In the genomic region with DNA sequence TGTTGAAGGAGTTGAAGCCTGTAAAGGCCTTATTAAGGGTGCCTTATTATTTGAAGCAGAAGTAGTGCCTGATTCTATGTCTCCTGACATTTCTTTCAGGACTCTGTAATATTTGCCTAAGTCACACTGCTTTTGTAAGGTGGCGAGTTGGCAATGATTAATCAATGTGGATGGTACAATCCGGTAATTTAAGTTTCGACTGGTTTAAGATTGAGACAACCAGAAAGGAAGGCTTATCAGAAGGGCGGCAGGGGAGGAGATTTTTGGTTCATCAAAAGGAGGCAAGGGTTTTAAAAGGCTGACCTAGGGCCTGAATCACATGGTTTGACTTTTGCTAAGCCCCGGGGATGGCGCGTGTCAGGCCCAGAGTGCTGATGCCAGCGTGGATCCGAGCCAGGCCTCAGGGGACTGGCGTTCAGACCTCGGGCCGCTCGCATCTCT, we compare ENCODE assay signal across 8 cellular contexts. TPM values are rescaled to one million over a fixed set of nuclear protein-coding genes. Genes with fewer than 3 reads are reported as not detected.
DNase-seq lines count a peak whose midpoint lies in the region; FAIRE-seq and TF ChIP-seq lines count a peak whose summit lies in the region.

No MANE protein-coding gene starts in this region.

- H2AK5ac ChIP-seq in H1 (ENCODE audit: low read depth, low read length) (no peak overlapping the region), neuronal stem cell (ENCODE audit: low read depth, low read length) (no peak overlapping the region)

- WGBS in H1 (ENCODE audit: extremely low coverage in 1 of 2, insufficient coverage in 1 of 2, insufficient read length in 1 of 2, insufficient replicate concordance in 2 of 2, low coverage in 1 of 2, low lambda C conversion rate in 2 of 2, missing lambda C conversion rate in 1 of 2), 2 experiments = 33% methylated on average over 13 of the region's 13 CpGs; no CpG with 5 or more reads in 1 of the 2 experiments
- no CpG with 5 or more reads among the region's 13 CpGs for WGBS in neuronal stem cell (ENCODE audit: extremely low coverage in 2 of 2, insufficient read length in 2 of 2, insufficient replicate concordance in 1 of 2), 2 donors

- no peak for TF ChIP-seq CTCF in C4-2B (conservative IDR thresholded peaks at IDR 0.05)
- TF ChIP-seq CTCF in MM.1S (IDR thresholded peaks at IDR 0.05; ENCODE audit: low read length) = no peak
- TF ChIP-seq CTCF in H1 (IDR thresholded peaks at IDR 0.05; ENCODE audit: control extremely low read depth in 1 of 3, insufficient read depth in 1 of 3, low read depth in 1 of 3, low read length in 3 of 3) = no peak

- peaks cover 2% of the 10 kb centered on the region; the same call in 1 of the 2 replicates for H3F3A ChIP-seq in MM.1S (ENCODE audit: insufficient read depth, low read length)

- H2BK15ac ChIP-seq in H1 (ENCODE audit: low read length) = no peak overlapping the region
- H2BK15ac ChIP-seq in neuronal stem cell (ENCODE audit: low read length) = peak overlapping the region; percentile 40

- CTCF ChIA-PET in H1 (lab: Charles Lee; ENCODE audit: partially characterized antibody) = interaction anchor here (1.5 to 1.6 kb wide), 2 partner anchors 40 to 49 kb away, joined by 4 to 9 read pairs; no protein-coding TSS in a partner anchor

- H3K4me1 ChIP-seq in MM.1S (ENCODE audit: low read length) (peaks cover 21% of the 10 kb centered on the region), H1 (replicated peaks in 1 of 4; ENCODE audit: control insufficient read depth in 3 of 4, insufficient read depth in 4 of 4, low read length in 3 of 4) (peaks cover 0 to 7% (median 3%) of the 10 kb centered on the region in 4 experiments; a peak in 4 of 7 replicates), neuronal stem cell (ENCODE audit: control insufficient read depth in 2 of 2, insufficient read depth in 1 of 2, low read depth in 1 of 2, low read length in 2 of 2) (peaks cover 0 to 12% of the 10 kb centered on the region in 2 donors)

- no peak for TF ChIP-seq RAD21 in H1 (IDR thresholded peaks at IDR 0.05 in 1 of 2, conservative IDR thresholded peaks at IDR 0.05 in 1 of 2; ENCODE audit: low read depth in 2 of 2, low read length in 2 of 2)

- peak overlapping the region; percentile 64 for H3K4me2 ChIP-seq in MM.1S (ENCODE audit: low read depth, low read length)
- peak overlapping the region; percentile 93 to 94 for H3K4me2 ChIP-seq in H1 (ENCODE audit: insufficient read depth in 1 of 2, low read depth in 2 of 2, low read length in 2 of 2)
- peak overlapping the region; percentile 85 for H3K4me2 ChIP-seq in neuronal stem cell (ENCODE audit: insufficient read depth, low read length, poor library complexity, severe bottlenecking)

- peak overlapping the region; percentile 92 for H4K5ac ChIP-seq in H1 (ENCODE audit: insufficient read length, low read depth, low read length)

- no peak overlapping the region for H3K23ac ChIP-seq in H1 (ENCODE audit: insufficient read length)
- H3K23ac ChIP-seq in neuronal stem cell (ENCODE audit: low read depth, low read length, poor library complexity) = peak overlapping the region; percentile 67

- H3K18ac ChIP-seq in H1 (ENCODE audit: extremely low read depth, low read length) (no peak overlapping the region; the same call in 1 of the 2 replicates), neuronal stem cell (ENCODE audit: low read length) (peak overlapping the region; percentile 95)

- H3K4ac ChIP-seq in H1 (replicated peaks; ENCODE audit: insufficient read length, low read depth, low read length) (no peak overlapping the region), neuronal stem cell (ENCODE audit: low read length) (no peak overlapping the region)

- H3K27ac ChIP-seq in C4-2B (peak overlapping the region; percentile 88), MM.1S (ENCODE audit: low read length) (peak overlapping the region; percentile 69; the same call in 1 of the 2 replicates), H1 (ENCODE audit: low read depth, low read length) (no peak overlapping the region), neuronal stem cell (replicated peaks; ENCODE audit: low read length) (no peak overlapping the region)

- H2BK12ac ChIP-seq in H1 (ENCODE audit: low read depth, low read length) = 0 out of 2 replicates have a peak overlapping the region, but pooled peaks have one; percentile 2
- peak overlapping the region; percentile 14 for H2BK12ac ChIP-seq in neuronal stem cell (ENCODE audit: low read length)

- no peaks in the 10 kb centered on the region for H3K9me3 ChIP-seq in MM.1S (replicated peaks; ENCODE audit: insufficient read depth, low read length)
- no peaks in the 10 kb centered on the region for H3K9me3 ChIP-seq in H1 (ENCODE audit: insufficient read depth in 2 of 2, low read depth in 1 of 2, low read length in 1 of 2)
- H3K9me3 ChIP-seq in neuronal stem cell (replicated peaks in 1 of 2; ENCODE audit: control insufficient read depth in 2 of 2, insufficient read depth in 1 of 2, low read depth in 1 of 2, low read length in 2 of 2) = no peaks in the 10 kb centered on the region

- H2BK20ac ChIP-seq in H1 (ENCODE audit: low read length) = no peak overlapping the region

- H3K9me2 ChIP-seq in MM.1S (replicated peaks; ENCODE audit: insufficient read depth, low read length) = no peaks in the 10 kb centered on the region

- no peak for TF ChIP-seq EP300 in H1 (IDR thresholded peaks at IDR 0.05; ENCODE audit: borderline replicate concordance in 1 of 2, low read depth in 2 of 2, low read length in 2 of 2)

- H3K23me2 ChIP-seq in H1 (ENCODE audit: low read depth, low read length) = peaks cover 7% of the 10 kb centered on the region

- H4K20me1 ChIP-seq in MM.1S (ENCODE audit: insufficient read depth, low read length) (no peaks in the 10 kb centered on the region), H1 (replicated peaks in 1 of 2; ENCODE audit: control insufficient read depth in 1 of 2, insufficient read depth in 2 of 2, low read length in 2 of 2) (peaks cover 0 to 2% of the 10 kb centered on the region in 2 experiments)

- H3K79me1 ChIP-seq in H1 (ENCODE audit: low read depth, low read length) = no peaks in the 10 kb centered on the region; the same call in 1 of the 2 replicates
- no peaks in the 10 kb centered on the region for H3K79me1 ChIP-seq in neuronal stem cell (ENCODE audit: low read depth, low read length)

- POLR2A ChIA-PET in H1 (lab: Charles Lee; ENCODE audit: partially characterized antibody) = interaction anchor here (0.5 to 1.9 kb wide), 7 partner anchors 11 to 154 kb away, joined by 3 to 7 read pairs (median 3); a partner anchor contains a TSS

- H3K14ac ChIP-seq in H1 (ENCODE audit: insufficient read length) (no peak overlapping the region), neuronal stem cell (ENCODE audit: low read length) (no peak overlapping the region)

- H2AFZ ChIP-seq in MM.1S (ENCODE audit: low read length) (peak overlapping the region; percentile 80), H1 (ENCODE audit: low read length) (peak overlapping the region; percentile 99; the same call in 1 of the 2 replicates), neuronal stem cell (ENCODE audit: low read length) (peak overlapping the region; percentile 97)

- H3K9ac ChIP-seq in MM.1S (ENCODE audit: low read length) (peak overlapping the region; percentile 73), H1 (replicated peaks in 1 of 4; ENCODE audit: extremely low read depth in 1 of 4, low read depth in 3 of 4, low read length in 3 of 4) (peak overlapping the region in 3 of 4 experiments; percentile 62 to 91 (median 86); a peak in 6 of 7 replicates), neuronal stem cell (ENCODE audit: low read depth, low read length, poor library complexity) (peak overlapping the region; percentile 83)

- H4K91ac ChIP-seq in H1 (replicated peaks; ENCODE audit: insufficient read length, low read length) (peak overlapping the region; percentile 15), neuronal stem cell (ENCODE audit: low read depth, low read length, poor library complexity) (no peak overlapping the region)

- TF ChIP-seq POLR2A in H1 (IDR thresholded peaks at IDR 0.05; ENCODE audit: control extremely low read depth in 1 of 2, low read depth in 2 of 2, low read length in 2 of 2) = peak in 1 of 2 experiments; percentile 23; a peak in 1 of 3 replicates

- peak overlapping the region; percentile 74 for H4K8ac ChIP-seq in H1 (ENCODE audit: extremely low read depth, insufficient read depth, low read length)
- no peak overlapping the region for H4K8ac ChIP-seq in neuronal stem cell (ENCODE audit: low read depth, low read length)

- no peak for FAIRE-seq in H1 (lab: Jason Lieb, UNC)

- no peaks in the 10 kb centered on the region for H3K36me3 ChIP-seq in MM.1S (replicated peaks; ENCODE audit: insufficient read depth, low read length)
- H3K36me3 ChIP-seq in H1 (ENCODE audit: control insufficient read depth in 2 of 4, insufficient read depth in 4 of 4, low read length in 3 of 4) = no peaks in the 10 kb centered on the region
- H3K36me3 ChIP-seq in neuronal stem cell (replicated peaks in 1 of 2; ENCODE audit: control insufficient read depth in 2 of 2, insufficient read depth in 2 of 2, low read length in 2 of 2) = no peaks in the 10 kb centered on the region

- H3K4me3 ChIP-seq in MM.1S (ENCODE audit: low read length) (peak overlapping the region; percentile 89), H1 (ENCODE audit: extremely low read depth in 1 of 4, insufficient read depth in 2 of 4, low read depth in 3 of 4, low read length in 4 of 4) (peak overlapping the region; percentile 88 to 95 (median 91)), neuronal stem cell (ENCODE audit: low read length in 2 of 2) (peak overlapping the region; percentile 76 to 79)

- no peak overlapping the region for H2BK120ac ChIP-seq in H1 (replicated peaks; ENCODE audit: low read depth, low read length)
- H2BK120ac ChIP-seq in neuronal stem cell (ENCODE audit: low read depth, low read length) = no peak overlapping the region

- DNase-seq in MM.1S = no peak
- DNase-seq in H1 (ENCODE audit: low read depth in 1 of 2, low spot score in 2 of 2) = no peak
- DNase-seq in neuronal stem cell (ENCODE audit: low spot score) = no peak
- DNase-seq in NCI-H1436 treated with DMSO at 0.1 percent for 48 hours (lab: John Stamatoyannopoulos, UW) = no peak
- no peak for DNase-seq in stimulated activated CD4-positive, alpha-beta T cell treated with anti-CD3 and anti-CD28 coated beads, Interleukin-4, amount 100 ng/mL, for 1 hour
- no peak for DNase-seq in ecto neural progenitor cell (ENCODE audit: low spot score)
- no peak for DNase-seq in SHP77 treated with DMSO at 0.1 percent for 48 hours (lab: John Stamatoyannopoulos, UW)

- H3K79me2 ChIP-seq in MM.1S (ENCODE audit: low read length) (peaks cover 41% of the 10 kb centered on the region), H1 (ENCODE audit: control insufficient read depth in 1 of 2, insufficient read depth in 2 of 2, low read length in 2 of 2) (peaks cover 0 to 32% of the 10 kb centered on the region in 2 experiments; a peak in 3 of 4 replicates)

- H3K27me3 ChIP-seq in MM.1S (replicated peaks; ENCODE audit: insufficient read depth, low read length) = no peaks in the 10 kb centered on the region; the same call in 1 of the 2 replicates
- no peaks in the 10 kb centered on the region for H3K27me3 ChIP-seq in H1 (replicated peaks in 1 of 4; ENCODE audit: control insufficient read depth in 3 of 4, extremely low read depth in 1 of 4, insufficient read depth in 3 of 4, low read length in 3 of 4)
- no peaks in the 10 kb centered on the region for H3K27me3 ChIP-seq in neuronal stem cell (ENCODE audit: control insufficient read depth in 3 of 3, insufficient read depth in 3 of 3, low read depth in 1 of 3, low read length in 3 of 3)

- H2BK5ac ChIP-seq in H1 (ENCODE audit: low read depth, low read length) = 0 out of 2 replicates have a peak overlapping the region, but pooled peaks have one; percentile 92
- peak overlapping the region; percentile 56 for H2BK5ac ChIP-seq in neuronal stem cell (ENCODE audit: low read length)

- peak overlapping the region; percentile 57 for H3K56ac ChIP-seq in H1 (replicated peaks; ENCODE audit: insufficient read length, low read depth, low read length)

RNA-seq across cellular contexts. Expression of a gene that starts 0.8 kb away (rescaled TPM):
- total RNA-seq in H1 (2021; fragmentation: NEBNext Ultra II Directional; extraction: Animal tissue kit (Norgen Biotek cat#: 25700)) = 35.4 and 37.1 TPM in 2 replicates
- polyA plus RNA-seq in H1 (2011; rRNA removed) = 13.5 and 19.4 TPM in 2 replicates
- 23.5 TPM for polyA plus RNA-seq in H1 (2011; cell fraction: cytosol; rRNA removed)
- 13.4 TPM for polyA plus RNA-seq in H1 (2011; cell fraction: nucleus; rRNA removed)
- polyA plus RNA-seq in H1 (2012, experiment 1 of 2) = 19.9 to 33.6 TPM (median 26.5 TPM) in 4 replicates
- 3.2 TPM for polyA plus RNA-seq in H1 (2012, experiment 2 of 2)
- 54.4 TPM for polyA plus RNA-seq in H1 (2013, experiment 1 of 2)
- 69.1 TPM for polyA plus RNA-seq in H1 (2013, experiment 2 of 2)
- polyA minus RNA-seq in H1 (2011; rRNA and poly(A)+ RNA removed) = 46.1 and 50.6 TPM in 2 replicates
- polyA minus RNA-seq in H1 (2011; cell fraction: cytosol; rRNA and poly(A)+ RNA removed) = 29.1 TPM
- 78.4 TPM for polyA minus RNA-seq in H1 (2011; cell fraction: nucleus; rRNA and poly(A)+ RNA removed)
- polyA plus RNA-seq in neuronal stem cell (2013, experiment 1 of 2) = 31.8 TPM
- polyA plus RNA-seq in neuronal stem cell (2013, experiment 2 of 2) = 32.2 TPM

RNA-seq across cellular contexts. Expression of a gene that starts 19.8 kb away (rescaled TPM):
- total RNA-seq in H1 (2021; fragmentation: NEBNext Ultra II Directional; extraction: Animal tissue kit (Norgen Biotek cat#: 25700)) = not detected in 2 replicates
- not detected in 2 replicates for polyA plus RNA-seq in H1 (2011; rRNA removed)
- not detected for polyA plus RNA-seq in H1 (2011; cell fraction: cytosol; rRNA removed)
- not detected for polyA plus RNA-seq in H1 (2011; cell fraction: nucleus; rRNA removed)
- not detected in 4 replicates for polyA plus RNA-seq in H1 (2012, experiment 1 of 2)
- not detected for polyA plus RNA-seq in H1 (2012, experiment 2 of 2)
- not detected for polyA plus RNA-seq in H1 (2013, experiment 1 of 2)
- polyA plus RNA-seq in H1 (2013, experiment 2 of 2) = not detected
- polyA minus RNA-seq in H1 (2011; rRNA and poly(A)+ RNA removed) = not detected in 2 replicates
- polyA minus RNA-seq in H1 (2011; cell fraction: cytosol; rRNA and poly(A)+ RNA removed) = not detected
- polyA minus RNA-seq in H1 (2011; cell fraction: nucleus; rRNA and poly(A)+ RNA removed) = not detected
- not detected for polyA plus RNA-seq in neuronal stem cell (2013, experiment 1 of 2)
- polyA plus RNA-seq in neuronal stem cell (2013, experiment 2 of 2) = not detected

RNA-seq across cellular contexts. Expression of a gene that starts 59.9 kb away (rescaled TPM):
- 51.6 and 57.2 TPM in 2 replicates for total RNA-seq in H1 (2021; fragmentation: NEBNext Ultra II Directional; extraction: Animal tissue kit (Norgen Biotek cat#: 25700))
- 12.1 and 20.2 TPM in 2 replicates for polyA plus RNA-seq in H1 (2011; rRNA removed)
- polyA plus RNA-seq in H1 (2011; cell fraction: cytosol; rRNA removed) = 31.2 TPM
- polyA plus RNA-seq in H1 (2011; cell fraction: nucleus; rRNA removed) = 13.4 TPM
- 29.5 to 50.7 TPM (median 35.3 TPM) in 4 replicates for polyA plus RNA-seq in H1 (2012, experiment 1 of 2)
- 5.6 TPM for polyA plus RNA-seq in H1 (2012, experiment 2 of 2)
- 29.8 TPM for polyA plus RNA-seq in H1 (2013, experiment 1 of 2)
- polyA plus RNA-seq in H1 (2013, experiment 2 of 2) = 27.4 TPM
- 23.8 and 53.1 TPM in 2 replicates for polyA minus RNA-seq in H1 (2011; rRNA and poly(A)+ RNA removed)
- 9.4 TPM for polyA minus RNA-seq in H1 (2011; cell fraction: cytosol; rRNA and poly(A)+ RNA removed)
- 19.4 TPM for polyA minus RNA-seq in H1 (2011; cell fraction: nucleus; rRNA and poly(A)+ RNA removed)
- polyA plus RNA-seq in neuronal stem cell (2013, experiment 1 of 2) = 36.5 TPM
- polyA plus RNA-seq in neuronal stem cell (2013, experiment 2 of 2) = 36.8 TPM

Comparison
In these comparisons a context has a peak if more than half of its experiments do, and no peak if none do; other contexts are left out.
1. H3K27ac ChIP-seq: peak in C4-2B (single experiment) and MM.1S (single experiment); none in H1 (single experiment) and neuronal stem cell (single experiment).
2. Peak in every context shown above with its lines, with median percentiles within 50 percentile points of each other: H2AFZ ChIP-seq, H3K4me2 ChIP-seq, H3K4me3 ChIP-seq and H3K9ac ChIP-seq.